ENCODE assay signal across 9 cellular contexts in genomic region chr6:29696147-29697129, GRCh38. TPM values are rescaled to one million over a fixed set of nuclear protein-coding genes. Genes with fewer than 3 reads are reported as not detected.
DNase-seq lines count a peak whose midpoint lies in the region; ATAC-seq and TF ChIP-seq lines count a peak whose summit lies in the region.
"Had no signal": no experiment of that assay in that cellular context is flagged by ENCODE, and none has a peak within 500 bp of the region (broad histone marks: within the 10 kb centered on the region; RNA-seq: fewer than 3 reads in every experiment).

No MANE protein-coding gene starts in this region.

- no peaks in the 10 kb centered on the region for H3K36me3 ChIP-seq in HAP-1 (replicated peaks)
- no peaks in the 10 kb centered on the region for H3K36me3 ChIP-seq in adipocyte (ENCODE audit: control insufficient read depth, insufficient read depth, low read length, severe bottlenecking)

- peak; percentile 79 for ATAC-seq in left lobe of liver
- ATAC-seq in HG03378 (IDR thresholded peaks at IDR 0.05; ENCODE audit: unreplicated experiment), result no peak

- no peak for DNase-seq in CD14-positive monocyte (ENCODE audit: low spot score)
- peak; percentile 11 to 51 for DNase-seq in HAP-1 (ENCODE audit: low spot score in 2 of 2)
- peak; percentile 47 for DNase-seq in adipocyte (ENCODE audit: low read depth)
- DNase-seq in left lobe of liver (ENCODE audit: low spot score), result no peak
- no peak for DNase-seq in activated naive CD4-positive, alpha-beta T cell treated with Interleukin-2 at 50 U/mL for 16 hours
- DNase-seq in iPS-NIHi7 (ENCODE audit: extremely low spot score), result no peak
- DNase-seq in MV-4-11 (lab: John Stamatoyannopoulos, UW), result no peak

- H3K36me3 Mint-ChIP-seq in CD14-positive monocyte, result no peaks in the 10 kb centered on the region

- no peaks in the 10 kb centered on the region for H3K27me3 ChIP-seq in HAP-1 (ENCODE audit: low read depth)
- H3K27me3 ChIP-seq in adipocyte (replicated peaks; ENCODE audit: control insufficient read depth, insufficient read depth, low read length), result no peaks in the 10 kb centered on the region

- H3K4me3 ChIP-seq in HAP-1, result no peak overlapping the region
- no peak overlapping the region for H3K4me3 ChIP-seq in adipocyte (ENCODE audit: low read length)

- in situ Hi-C loops in HAP-1 (cut with MboI; ENCODE audit: low sequenced_read_pairs), result no loop called here

- H3K27me3 Mint-ChIP-seq in CD14-positive monocyte (ENCODE audit: low read depth in 3 of 3), result peaks cover 6 to 15% (median 8%) of the 10 kb centered on the region in 3 donors

- no peak overlapping the region for H3K9ac ChIP-seq in adipocyte (ENCODE audit: low read length)

- H3K4me1 ChIP-seq in HAP-1, result no peaks in the 10 kb centered on the region
- H3K4me1 ChIP-seq in adipocyte (ENCODE audit: control insufficient read depth, insufficient read depth, low read length), result peaks cover 2% of the 10 kb centered on the region

- peak; percentile 26 for TF ChIP-seq CTCF in CD14-positive monocyte (IDR thresholded peaks at IDR 0.05)

- H3K4me1 Mint-ChIP-seq in CD14-positive monocyte, result no peaks in the 10 kb centered on the region
- H3K4me1 Mint-ChIP-seq: central memory CD8-positive, alpha-beta T cell had no signal

- H3K9me3 ChIP-seq in HAP-1 (no peaks in the 10 kb centered on the region; the same call in none of the 2 replicates), adipocyte (ENCODE audit: control insufficient read depth, low read length) (peaks cover 4% of the 10 kb centered on the region)

- no peak overlapping the region for H3K27ac Mint-ChIP-seq in CD14-positive monocyte

- no peak overlapping the region for H3K4me3 Mint-ChIP-seq in CD14-positive monocyte
- H3K4me3 Mint-ChIP-seq: central memory CD8-positive, alpha-beta T cell had no signal

- peaks cover 0 to 11% (median 9%) of the 10 kb centered on the region in 7 donors for H3K9me3 Mint-ChIP-seq in CD14-positive monocyte
- H3K9me3 Mint-ChIP-seq: central memory CD8-positive, alpha-beta T cell had no signal

- intact Hi-C loops in CD14-positive monocyte (cut with micrococcal nuclease), result no loop called here

RNA-seq across cellular contexts. Expression of gene ZFP57, which starts 15.5 kb away (rescaled TPM):
- polyA plus RNA-seq in CD14-positive monocyte, result not detected
- not detected for total RNA-seq in left lobe of liver

RNA-seq across cellular contexts. Expression of gene HLA-F, which starts 26.8 kb away (rescaled TPM):
- 100 to 1,000 TPM; 283 to 394 TPM for polyA plus RNA-seq in CD14-positive monocyte
- 30.6 TPM for total RNA-seq in left lobe of liver

RNA-seq across cellular contexts. Expression of gene MOG, which starts 39.5 kb away (rescaled TPM):
- polyA plus RNA-seq in CD14-positive monocyte, result not detected
- not detected for total RNA-seq in left lobe of liver

Comparison
In these comparisons a context has a peak if more than half of its experiments do, and no peak if none do; other contexts are left out.
1. DNase-seq: peak in HAP-1 (2 of 2) and adipocyte (single experiment); none in CD14-positive monocyte (single experiment), left lobe of liver (single experiment), activated naive CD4-positive, alpha-beta T cell treated with Interleukin-2 at 50 U/mL for 16 hours (single experiment), iPS-NIHi7 (single experiment) and MV-4-11 (single experiment).